ENCODE assay signal across 1 cellular context in the genomic region with DNA sequence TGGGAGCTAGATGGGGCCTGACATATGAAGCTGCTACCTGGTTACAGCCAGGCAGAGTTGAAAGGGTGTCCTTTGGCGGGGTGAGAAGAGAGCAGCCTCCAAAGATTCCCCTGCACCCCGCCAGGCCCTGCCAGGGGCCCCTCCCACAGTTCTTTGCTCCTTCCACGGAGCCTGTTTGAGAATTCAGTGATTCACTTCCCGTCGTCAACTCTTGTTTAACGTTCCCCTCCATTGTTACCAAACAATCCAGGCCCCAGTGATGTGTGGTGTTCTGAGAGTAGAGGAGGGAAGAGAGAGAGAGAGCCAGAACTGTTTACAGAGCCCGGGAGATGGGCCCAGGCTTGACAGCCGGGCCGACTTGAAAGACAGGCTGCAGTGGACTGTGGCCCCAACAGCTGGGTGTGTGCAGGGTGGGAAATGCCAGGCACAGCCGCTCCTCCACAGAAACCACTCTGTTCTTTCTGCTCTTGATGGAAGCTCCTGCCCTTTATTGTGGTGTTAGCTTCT.
A peak's percentile ranks its signal among the peaks of the same experiment; 100 is the strongest.
TF ChIP-seq lines count a peak whose summit lies in the region.

No MANE protein-coding gene starts in this region.

TF ChIP-seq in HepG2, 621 proteins besides CTCF, POLR2A, EP300 and RAD21 (continued from another document):
- TF ChIP-seq, protein P1, sequence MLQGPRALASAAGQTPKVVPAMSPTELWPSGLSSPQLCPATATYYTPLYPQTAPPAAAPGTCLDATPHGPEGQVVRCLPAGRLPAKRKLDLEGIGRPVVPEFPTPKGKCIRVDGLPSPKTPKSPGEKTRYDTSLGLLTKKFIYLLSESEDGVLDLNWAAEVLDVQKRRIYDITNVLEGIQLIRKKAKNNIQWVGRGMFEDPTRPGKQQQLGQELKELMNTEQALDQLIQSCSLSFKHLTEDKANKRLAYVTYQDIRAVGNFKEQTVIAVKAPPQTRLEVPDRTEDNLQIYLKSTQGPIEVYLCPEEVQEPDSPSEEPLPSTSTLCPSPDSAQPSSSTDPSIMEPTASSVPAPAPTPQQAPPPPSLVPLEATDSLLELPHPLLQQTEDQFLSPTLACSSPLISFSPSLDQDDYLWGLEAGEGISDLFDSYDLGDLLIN (CRISPR knock-in tag; IDR thresholded peaks at IDR 0.05; ENCODE audit: borderline replicate concordance), result 0 out of 2 replicates have a peak, but pooled peaks have one; percentile 51
- TF ChIP-seq ZNF274 (CRISPR knock-in tag; IDR thresholded peaks at IDR 0.05), result no peak
- TF ChIP-seq, protein P2, sequence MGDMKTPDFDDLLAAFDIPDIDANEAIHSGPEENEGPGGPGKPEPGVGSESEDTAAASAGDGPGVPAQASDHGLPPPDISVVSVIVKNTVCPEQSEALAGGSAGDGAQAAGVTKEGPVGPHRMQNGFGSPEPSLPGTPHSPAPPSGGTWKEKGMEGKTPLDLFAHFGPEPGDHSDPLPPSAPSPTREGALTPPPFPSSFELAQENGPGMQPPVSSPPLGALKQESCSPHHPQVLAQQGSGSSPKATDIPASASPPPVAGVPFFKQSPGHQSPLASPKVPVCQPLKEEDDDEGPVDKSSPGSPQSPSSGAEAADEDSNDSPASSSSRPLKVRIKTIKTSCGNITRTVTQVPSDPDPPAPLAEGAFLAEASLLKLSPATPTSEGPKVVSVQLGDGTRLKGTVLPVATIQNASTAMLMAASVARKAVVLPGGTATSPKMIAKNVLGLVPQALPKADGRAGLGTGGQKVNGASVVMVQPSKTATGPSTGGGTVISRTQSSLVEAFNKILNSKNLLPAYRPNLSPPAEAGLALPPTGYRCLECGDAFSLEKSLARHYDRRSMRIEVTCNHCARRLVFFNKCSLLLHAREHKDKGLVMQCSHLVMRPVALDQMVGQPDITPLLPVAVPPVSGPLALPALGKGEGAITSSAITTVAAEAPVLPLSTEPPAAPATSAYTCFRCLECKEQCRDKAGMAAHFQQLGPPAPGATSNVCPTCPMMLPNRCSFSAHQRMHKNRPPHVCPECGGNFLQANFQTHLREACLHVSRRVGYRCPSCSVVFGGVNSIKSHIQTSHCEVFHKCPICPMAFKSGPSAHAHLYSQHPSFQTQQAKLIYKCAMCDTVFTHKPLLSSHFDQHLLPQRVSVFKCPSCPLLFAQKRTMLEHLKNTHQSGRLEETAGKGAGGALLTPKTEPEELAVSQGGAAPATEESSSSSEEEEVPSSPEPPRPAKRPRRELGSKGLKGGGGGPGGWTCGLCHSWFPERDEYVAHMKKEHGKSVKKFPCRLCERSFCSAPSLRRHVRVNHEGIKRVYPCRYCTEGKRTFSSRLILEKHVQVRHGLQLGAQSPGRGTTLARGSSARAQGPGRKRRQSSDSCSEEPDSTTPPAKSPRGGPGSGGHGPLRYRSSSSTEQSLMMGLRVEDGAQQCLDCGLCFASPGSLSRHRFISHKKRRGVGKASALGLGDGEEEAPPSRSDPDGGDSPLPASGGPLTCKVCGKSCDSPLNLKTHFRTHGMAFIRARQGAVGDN (CRISPR knock-in tag; IDR thresholded peaks at IDR 0.05), result peak; percentile 79
- peak; percentile 90 for TF ChIP-seq MED1 (CRISPR knock-in tag; IDR thresholded peaks at IDR 0.05)
- peak; percentile 45 for TF ChIP-seq ONECUT2 (CRISPR knock-in tag; IDR thresholded peaks at IDR 0.05)
- TF ChIP-seq ZNF446 (CRISPR knock-in tag; IDR thresholded peaks at IDR 0.05), result no peak
- no peak for TF ChIP-seq ZNF383 (CRISPR knock-in tag; IDR thresholded peaks at IDR 0.05; ENCODE audit: borderline replicate concordance)
- TF ChIP-seq ZNF629 (CRISPR knock-in tag; conservative IDR thresholded peaks at IDR 0.05), result peak; percentile 93
